ENCODE assay signal across 8 cellular contexts in genomic region chr19:5963259-5963658, GRCh38. TPM values are rescaled to one million over a fixed set of nuclear protein-coding genes. Genes with fewer than 3 reads are reported as not detected.
A peak's percentile ranks its signal among the peaks of the same experiment; 100 is the strongest.
DNase-seq lines count a peak whose midpoint lies in the region; TF ChIP-seq lines count a peak whose summit lies in the region.
"Not testable (repeated sequence)": the region's sequence is repeated elsewhere in the genome, so short reads cannot be mapped to it uniquely, and the experiment has no call there.

No MANE protein-coding gene starts in this region.

- TF ChIP-seq CTCF in Peyer's patch (IDR thresholded peaks at IDR 0.05); esophagus muscularis mucosa (IDR thresholded peaks at IDR 0.05); progenitor cell of endocrine pancreas (IDR thresholded peaks at IDR 0.05; ENCODE audit: unreplicated experiment): not testable (repeated sequence)

- H4K20me1 ChIP-seq in BLaER1 treated with 17β-estradiol and CSF1 and Interleukin-3, amounts not matched to agents 10 nM and 100 nM = peaks cover 86 to 100% (median 98%) of the 10 kb centered on the region in 11 experiments

- peaks cover 78% of the 10 kb centered on the region for H3K4me1 Mint-ChIP-seq in activated CD4-positive, alpha-beta memory T cell treated with anti-CD3 and anti-CD28 coated beads, Interleukin-2, amount 10 ng/mL, durations not matched to agents 7 days and 5 days
- H3K4me1 Mint-ChIP-seq in activated naive CD8-positive, alpha-beta T cell treated with anti-CD3 and anti-CD28 coated beads for 36 hours = peaks cover 85% of the 10 kb centered on the region
- peaks cover 63% of the 10 kb centered on the region for H3K4me1 Mint-ChIP-seq in progenitor cell of endocrine pancreas (ENCODE audit: low read depth)

- intact Hi-C loops in esophagus muscularis mucosa (cut with DNase I) = not testable (repeated sequence)

- H3K4me1 ChIP-seq in BLaER1 treated with 17β-estradiol and CSF1 and Interleukin-3, amounts not matched to agents 10 nM and 100 nM = peaks cover 57 to 98% (median 96%) of the 10 kb centered on the region in 10 experiments
- H3K4me1 ChIP-seq in Peyer's patch (peaks cover 20 to 70% (median 38%) of the 10 kb centered on the region in 4 donors), esophagus muscularis mucosa (peaks cover 96 to 100% (median 99%) of the 10 kb centered on the region in 4 donors), mesodermal cell (ENCODE audit: control insufficient read depth, insufficient read depth, low read length, poor library complexity, severe bottlenecking) (peaks cover 32% of the 10 kb centered on the region), thymus (ENCODE audit: control insufficient read depth, insufficient read depth, low read length) (peaks cover 49% of the 10 kb centered on the region)

- not testable (repeated sequence) for H3K27me3 ChIP-seq in BLaER1 treated with 17β-estradiol and CSF1 and Interleukin-3, amounts not matched to agents 10 nM and 100 nM; Peyer's patch; esophagus muscularis mucosa; thymus (ENCODE audit: control insufficient read depth, insufficient read depth)

- H3K4me3 ChIP-seq in BLaER1 treated with 17β-estradiol and CSF1 and Interleukin-3, amounts not matched to agents 10 nM and 100 nM; Peyer's patch; esophagus muscularis mucosa; mesodermal cell (ENCODE audit: extremely low read depth, insufficient read depth, low read length, poor library complexity, severe bottlenecking); thymus (ENCODE audit: low read length): not testable (repeated sequence)

- H3K9me3 Mint-ChIP-seq in activated CD4-positive, alpha-beta memory T cell treated with anti-CD3 and anti-CD28 coated beads, Interleukin-2, amount 10 ng/mL, durations not matched to agents 7 days and 5 days; activated naive CD8-positive, alpha-beta T cell treated with anti-CD3 and anti-CD28 coated beads for 36 hours; progenitor cell of endocrine pancreas (ENCODE audit: low read depth): not testable (repeated sequence)

- H3K4me2 ChIP-seq in BLaER1 treated with 17β-estradiol and CSF1 and Interleukin-3, amounts not matched to agents 10 nM and 100 nM = peak overlapping the region; percentile 76 to 96 (median 89)

- not testable (repeated sequence) for TF ChIP-seq EP300 in esophagus muscularis mucosa (IDR thresholded peaks at IDR 0.05)

- H3K27ac ChIP-seq in BLaER1 treated with 17β-estradiol and CSF1 and Interleukin-3, amounts not matched to agents 10 nM and 100 nM = peak overlapping the region; percentile 21 to 74 (median 66); a peak in 12 of 22 replicates
- H3K27ac ChIP-seq in Peyer's patch (peak overlapping the region; percentile 68 to 90 (median 78)), esophagus muscularis mucosa (replicated peaks in 1 of 4) (peak overlapping the region; percentile 79 to 85 (median 84)), mesodermal cell (ENCODE audit: low read depth, low read length, severe bottlenecking) (peak overlapping the region; percentile 65), thymus (ENCODE audit: low read depth) (peak overlapping the region; percentile 21)

- 91% methylated on average over 6 of the region's 6 CpGs for WGBS in esophagus muscularis mucosa
- WGBS in mesodermal cell (ENCODE audit: insufficient coverage in 2 of 2), 2 experiments = 86 to 100% methylated on average over 6 of the region's 6 CpGs
- 96% methylated on average over 6 of the region's 6 CpGs for WGBS in thymus

- H3K27me3 Mint-ChIP-seq in activated CD4-positive, alpha-beta memory T cell treated with anti-CD3 and anti-CD28 coated beads, Interleukin-2, amount 10 ng/mL, durations not matched to agents 7 days and 5 days; activated naive CD8-positive, alpha-beta T cell treated with anti-CD3 and anti-CD28 coated beads for 36 hours; progenitor cell of endocrine pancreas: not testable (repeated sequence)

- H3K27ac Mint-ChIP-seq in activated CD4-positive, alpha-beta memory T cell treated with anti-CD3 and anti-CD28 coated beads, Interleukin-2, amount 10 ng/mL, durations not matched to agents 7 days and 5 days = peak overlapping the region; percentile 97
- peak overlapping the region; percentile 79 for H3K27ac Mint-ChIP-seq in activated naive CD8-positive, alpha-beta T cell treated with anti-CD3 and anti-CD28 coated beads for 36 hours
- peak overlapping the region; percentile 94 for H3K27ac Mint-ChIP-seq in progenitor cell of endocrine pancreas

- CTCF ChIA-PET in activated CD4-positive, alpha-beta memory T cell treated with anti-CD3 and anti-CD28 coated beads, Interleukin-2, amount 10 ng/mL, durations not matched to agents 7 days and 5 days (lab: Charles Lee) = interaction anchor here (0.6 to 1.7 kb wide), 2 partner anchors 13 to 168 kb away, joined by 4 to 5 read pairs; no protein-coding TSS in a partner anchor

- peaks cover 13% of the 10 kb centered on the region for H3K36me3 Mint-ChIP-seq in activated CD4-positive, alpha-beta memory T cell treated with anti-CD3 and anti-CD28 coated beads, Interleukin-2, amount 10 ng/mL, durations not matched to agents 7 days and 5 days (ENCODE audit: low read depth)
- H3K36me3 Mint-ChIP-seq in activated naive CD8-positive, alpha-beta T cell treated with anti-CD3 and anti-CD28 coated beads for 36 hours = peaks cover 25% of the 10 kb centered on the region
- H3K36me3 Mint-ChIP-seq in progenitor cell of endocrine pancreas (ENCODE audit: insufficient read depth) = not testable (repeated sequence)

- POLR2A ChIA-PET in activated CD4-positive, alpha-beta memory T cell treated with anti-CD3 and anti-CD28 coated beads, Interleukin-2, amount 10 ng/mL, durations not matched to agents 7 days and 5 days (lab: Charles Lee) = interaction anchor here (1.8 to 2.4 kb wide), 3 partner anchors 9 to 15 kb away, joined by 4 to 20 read pairs (median 10); partner anchors contain the start of gene RANBP3

- DNase-seq in Peyer's patch; activated CD4-positive, alpha-beta memory T cell treated with anti-CD3 and anti-CD28 coated beads, Interleukin-2, amount 10 ng/mL, durations not matched to agents 7 days and 5 days; activated naive CD8-positive, alpha-beta T cell treated with anti-CD3 and anti-CD28 coated beads for 36 hours; esophagus muscularis mucosa (ENCODE audit: extremely low spot score); progenitor cell of endocrine pancreas (ENCODE audit: low spot score, unreplicated experiment): not testable (repeated sequence)

- not testable (repeated sequence) for H3K9me3 ChIP-seq in BLaER1 treated with 17β-estradiol and CSF1 and Interleukin-3, amounts not matched to agents 10 nM and 100 nM (replicated peaks in 1 of 11); Peyer's patch; esophagus muscularis mucosa; mesodermal cell (ENCODE audit: control insufficient read depth, low read length); thymus (ENCODE audit: control insufficient read depth)

- not testable (repeated sequence) for H3K4me3 Mint-ChIP-seq in activated CD4-positive, alpha-beta memory T cell treated with anti-CD3 and anti-CD28 coated beads, Interleukin-2, amount 10 ng/mL, durations not matched to agents 7 days and 5 days; activated naive CD8-positive, alpha-beta T cell treated with anti-CD3 and anti-CD28 coated beads for 36 hours; progenitor cell of endocrine pancreas (ENCODE audit: low read depth)

- not testable (repeated sequence) for TF ChIP-seq POLR2A in Peyer's patch (IDR thresholded peaks at IDR 0.05); esophagus muscularis mucosa (IDR thresholded peaks at IDR 0.05; ENCODE audit: low read depth)

- H3K36me3 ChIP-seq in BLaER1 treated with 17β-estradiol and CSF1 and Interleukin-3, amounts not matched to agents 10 nM and 100 nM = peaks cover 19 to 62% (median 30%) of the 10 kb centered on the region in 11 experiments; a peak in 21 of 22 replicates
- H3K36me3 ChIP-seq in Peyer's patch, esophagus muscularis mucosa: not testable (repeated sequence)
- H3K36me3 ChIP-seq in mesodermal cell (ENCODE audit: control insufficient read depth, insufficient read depth, low read length) = peaks cover 41% of the 10 kb centered on the region
- peaks cover 26% of the 10 kb centered on the region for H3K36me3 ChIP-seq in thymus (ENCODE audit: control insufficient read depth, insufficient read depth)

- H3K9ac ChIP-seq in BLaER1 treated with 17β-estradiol and CSF1 and Interleukin-3, amounts not matched to agents 10 nM and 100 nM = peak overlapping the region in 10 of 11 experiments; percentile 16 to 73 (median 57); a peak in 11 of 22 replicates

RNA-seq across cellular contexts. Expression of gene RANBP3, which starts 14.7 kb away (rescaled TPM):
- total RNA-seq in Peyer's patch (100 to 1,000 TPM in 2 of 4 donors, 10 to 100 TPM in 2; 59.7 to 104 (median 91.1) TPM), esophagus muscularis mucosa (100 to 1,000 TPM in 2 of 4 donors, 10 to 100 TPM in 2; 92.2 to 127 (median 102) TPM), progenitor cell of endocrine pancreas (99.9 and 106 TPM in 2 replicates)
- 10 to 100 TPM; 78.1 to 85.1 TPM for total RNA-seq in activated CD4-positive, alpha-beta memory T cell treated with anti-CD3 and anti-CD28 coated beads, Interleukin-2, amount 10 ng/mL, durations not matched to agents 7 days and 5 days
- total RNA-seq in activated naive CD8-positive, alpha-beta T cell treated with anti-CD3 and anti-CD28 coated beads for 36 hours = 100 to 1,000 TPM in 1 of 2 experiments, 10 to 100 TPM in 1; 94.0 to 109 TPM
- polyA plus RNA-seq in mesodermal cell (2013, experiment 1 of 2) = 62.1 TPM
- 52.9 TPM for polyA plus RNA-seq in mesodermal cell (2013, experiment 2 of 2)
- 39.0 TPM for polyA plus RNA-seq in thymus

RNA-seq across cellular contexts. Expression of gene CAPS, which starts 49.2 kb away (rescaled TPM):
- total RNA-seq in Peyer's patch (10 to 100 TPM in 3 of 4 donors, 1 to 10 TPM in 1; 9.5 to 44.6 (median 24.4) TPM), esophagus muscularis mucosa (10 to 100 TPM in 3 of 4 donors, 1 to 10 TPM in 1; 5.5 to 16.1 (median 15.2) TPM), progenitor cell of endocrine pancreas (22.1 and 22.5 TPM in 2 replicates)
- 10 to 100 TPM; 11.8 to 12.5 TPM for total RNA-seq in activated CD4-positive, alpha-beta memory T cell treated with anti-CD3 and anti-CD28 coated beads, Interleukin-2, amount 10 ng/mL, durations not matched to agents 7 days and 5 days
- 1 to 10 TPM; 1.9 to 2.6 TPM for total RNA-seq in activated naive CD8-positive, alpha-beta T cell treated with anti-CD3 and anti-CD28 coated beads for 36 hours
- 3.2 TPM for polyA plus RNA-seq in mesodermal cell (2013, experiment 1 of 2)
- polyA plus RNA-seq in mesodermal cell (2013, experiment 2 of 2) = 3.2 TPM
- 70.4 TPM for polyA plus RNA-seq in thymus

RNA-seq across cellular contexts. Expression of gene VMAC, which starts 58.6 kb away (rescaled TPM):
- total RNA-seq in Peyer's patch (10 to 100 TPM in 3 of 4 donors, 1 to 10 TPM in 1; 9.6 to 24.8 (median 18.4) TPM), esophagus muscularis mucosa (10 to 100 TPM in 1 of 4 donors, 1 to 10 TPM in 3; 5.0 to 12.5 (median 7.6) TPM), progenitor cell of endocrine pancreas (13.9 and 15.2 TPM in 2 replicates)
- total RNA-seq in activated CD4-positive, alpha-beta memory T cell treated with anti-CD3 and anti-CD28 coated beads, Interleukin-2, amount 10 ng/mL, durations not matched to agents 7 days and 5 days = 1 to 10 TPM; 7.6 to 7.9 TPM
- total RNA-seq in activated naive CD8-positive, alpha-beta T cell treated with anti-CD3 and anti-CD28 coated beads for 36 hours = 1 to 10 TPM; 1.4 to 1.9 TPM
- 3.7 TPM for polyA plus RNA-seq in mesodermal cell (2013, experiment 1 of 2)
- polyA plus RNA-seq in mesodermal cell (2013, experiment 2 of 2) = 2.8 TPM
- 10.8 TPM for polyA plus RNA-seq in thymus

RNA-seq across cellular contexts. Expression of gene NDUFA11, which starts 59.7 kb away (rescaled TPM):
- 100 to 1,000 TPM; 101 to 194 (median 169) TPM for total RNA-seq in Peyer's patch
- 100 to 1,000 TPM; 217 to 220 TPM for total RNA-seq in activated CD4-positive, alpha-beta memory T cell treated with anti-CD3 and anti-CD28 coated beads, Interleukin-2, amount 10 ng/mL, durations not matched to agents 7 days and 5 days
- 100 to 1,000 TPM; 244 to 255 TPM for total RNA-seq in activated naive CD8-positive, alpha-beta T cell treated with anti-CD3 and anti-CD28 coated beads for 36 hours
- 100 to 1,000 TPM; 292 to 378 (median 314) TPM for total RNA-seq in esophagus muscularis mucosa
- 235 TPM for polyA plus RNA-seq in mesodermal cell (2013, experiment 1 of 2)
- polyA plus RNA-seq in mesodermal cell (2013, experiment 2 of 2) = 196 TPM
- 210 and 217 TPM in 2 replicates for total RNA-seq in progenitor cell of endocrine pancreas
- polyA plus RNA-seq in thymus = 292 TPM

Comparison
In these comparisons a context has a peak if more than half of its experiments do, and no peak if none do; other contexts are left out.
1. H3K27ac ChIP-seq: peak in every context shown above with its lines; median percentile 84 in esophagus muscularis mucosa; 78 in Peyer's patch; 66 in BLaER1 treated with 17β-estradiol and CSF1 and Interleukin-3, amounts not matched to agents 10 nM and 100 nM; 65 in mesodermal cell; 21 in thymus.